26 cellular contexts compared by ENCODE assay signal in genomic region chr6:108941867-108942266, GRCh38.
DNase-seq lines count a peak whose midpoint lies in the region; ATAC-seq, FAIRE-seq and TF ChIP-seq lines count a peak whose summit lies in the region.
"Had no signal": no experiment of that assay in that cellular context is flagged by ENCODE, and none has a peak within 500 bp of the region (broad histone marks: within the 10 kb centered on the region; RNA-seq: fewer than 3 reads in every experiment).

No MANE protein-coding gene starts in this region.

- no peak for TF ChIP-seq POLR2A in spleen (IDR thresholded peaks at IDR 0.05)

- no peak overlapping the region for H3K27ac Mint-ChIP-seq in activated naive CD4-positive, alpha-beta T cell treated with anti-CD3 and anti-CD28 coated beads, Interleukin-2, amount 50 U/mL, for 24 hours

- H3K9me3 ChIP-seq in keratinocyte (ENCODE audit: control insufficient read depth, low read depth, low read length), result no peaks in the 10 kb centered on the region
- no peaks in the 10 kb centered on the region for H3K9me3 ChIP-seq in spleen
- H3K9me3 ChIP-seq: tibial nerve had no signal

- H3K27ac ChIP-seq in keratinocyte (ENCODE audit: control insufficient read depth, insufficient read depth, low read length) (no peak overlapping the region), spleen (peak overlapping the region in 6 of 8 donors; percentile 20 to 85 (median 75))
- H3K27ac ChIP-seq: brain microvascular endothelial cell, SK-N-MC, tibial nerve had no signal

- intact Hi-C loops in spleen (cut with DNase I; ENCODE audit: low total_unique reads), result no loop called here

- DNase-seq in activated naive CD4-positive, alpha-beta T cell (lab: John Stamatoyannopoulos, UW), result no peak
- DNase-seq in LoVo (ENCODE audit: low spot score), result peak; percentile 40
- no peak for DNase-seq in keratinocyte (ENCODE audit: low read depth, low spot score)
- no peak for DNase-seq in spleen
- no peak for DNase-seq in H4 (ENCODE audit: low spot score)
- DNase-seq: activated CD4-positive, alpha-beta T cell treated with anti-CD3 and anti-CD28 coated beads, Interleukin-2, amount 50 U/mL, for 48 hours; activated CD8-positive, alpha-beta memory T cell treated with anti-CD3 and anti-CD28 coated beads, Interleukin-2, amount 50 U/mL, for 48 hours; activated effector memory CD4-positive, alpha-beta T cell treated with Interleukin-2 at 50 U/mL for 16 hours; brain microvascular endothelial cell; EL; left ventricle myocardium superior; NCI-H1092 treated with DMSO at 0.1 percent for 48 hours; NCI-H187 treated with DMSO at 0.1 percent for 48 hours; NCI-H2227 treated with DMSO at 0.1 percent for 48 hours; NCI-H774; stimulated activated CD8-positive, alpha-beta memory T cell treated with anti-CD3 and anti-CD28 coated beads, Interleukin-4, amount 100 ng/mL, for 48 hours; T-helper 9 cell had no signal

- H3K4me1 Mint-ChIP-seq in activated naive CD4-positive, alpha-beta T cell treated with anti-CD3 and anti-CD28 coated beads, Interleukin-2, amount 50 U/mL, for 24 hours, result peaks cover 58% of the 10 kb centered on the region
- H3K4me1 Mint-ChIP-seq: neural crest cell had no signal

- H3K4me1 ChIP-seq in keratinocyte (ENCODE audit: control insufficient read depth, extremely low read depth, insufficient read depth, low read length), result peaks cover 45% of the 10 kb centered on the region
- peaks cover 29 to 58% (median 50%) of the 10 kb centered on the region in 6 donors for H3K4me1 ChIP-seq in spleen

- H3K36me3 Mint-ChIP-seq in activated naive CD4-positive, alpha-beta T cell treated with anti-CD3 and anti-CD28 coated beads, Interleukin-2, amount 50 U/mL, for 24 hours, result peaks cover 5% of the 10 kb centered on the region

- H2AFZ ChIP-seq in keratinocyte (ENCODE audit: control insufficient read depth, low read length), result peak overlapping the region; percentile 17

- H3K4me3 ChIP-seq in keratinocyte (ENCODE audit: control insufficient read depth in 2 of 3, extremely low read depth in 1 of 3, insufficient read depth in 2 of 3, low read depth in 1 of 3, low read length in 3 of 3) (no peak overlapping the region), spleen (no peak overlapping the region)
- H3K4me3 ChIP-seq: SK-N-MC, tibial nerve had no signal

- H3K79me2 ChIP-seq in keratinocyte (ENCODE audit: control insufficient read depth, insufficient read depth, low read length), result no peaks in the 10 kb centered on the region

- no peak for FAIRE-seq in keratinocyte (lab: Jason Lieb, UNC)
- FAIRE-seq: A204.1, GM12892 had no signal

- H3K4me3 Mint-ChIP-seq in activated naive CD4-positive, alpha-beta T cell treated with anti-CD3 and anti-CD28 coated beads, Interleukin-2, amount 50 U/mL, for 24 hours, result peak overlapping the region; percentile 4
- H3K4me3 Mint-ChIP-seq: neural crest cell had no signal

- peaks cover 5% of the 10 kb centered on the region for H3K9me3 Mint-ChIP-seq in activated naive CD4-positive, alpha-beta T cell treated with anti-CD3 and anti-CD28 coated beads, Interleukin-2, amount 50 U/mL, for 24 hours

- TF ChIP-seq CTCF in keratinocyte (optimal IDR thresholded peaks at IDR 0.05 in 1 of 3, IDR thresholded peaks at IDR 0.05 in 1 of 3, conservative IDR thresholded peaks at IDR 0.05 in 1 of 3; ENCODE audit: extremely low read depth in 1 of 3, insufficient read depth in 2 of 3, low read length in 3 of 3) (no peak), spleen (IDR thresholded peaks at IDR 0.05 in 8 of 11, conservative IDR thresholded peaks at IDR 0.05 in 3 of 11) (no peak)

- no peaks in the 10 kb centered on the region for H4K20me1 ChIP-seq in keratinocyte (ENCODE audit: control insufficient read depth, extremely low read depth, insufficient read depth, low read length)

- ATAC-seq in HG03097 (IDR thresholded peaks at IDR 0.05; ENCODE audit: low FRiP score, unreplicated experiment) (no peak), GM18909 (IDR thresholded peaks at IDR 0.05; ENCODE audit: poor library complexity, unreplicated experiment) (no peak)
- ATAC-seq: HCT116, left ventricle myocardium superior had no signal

- H3K27me3 Mint-ChIP-seq in activated naive CD4-positive, alpha-beta T cell treated with anti-CD3 and anti-CD28 coated beads, Interleukin-2, amount 50 U/mL, for 24 hours, result no peaks in the 10 kb centered on the region

- H3K27me3 ChIP-seq in keratinocyte (ENCODE audit: control insufficient read depth, extremely low read depth, insufficient read depth, low read length) (no peaks in the 10 kb centered on the region), spleen (replicated peaks in 1 of 7) (no peaks in the 10 kb centered on the region)
- H3K27me3 ChIP-seq: brain microvascular endothelial cell, tibial nerve had no signal

- H3K9ac ChIP-seq in keratinocyte (ENCODE audit: control insufficient read depth, extremely low read depth, insufficient read depth, low read length), result no peak overlapping the region

- dilution Hi-C loops in keratinocyte (cut with MboI; ENCODE audit: extremely low pct_ligation_motif_present, low sequenced_read_pairs), result no loop called here

- H3K4me2 ChIP-seq in keratinocyte (ENCODE audit: control insufficient read depth, extremely low read depth, insufficient read depth, low read depth, low read length), result no peak overlapping the region

- 53 to 74% (median 65%) methylated on average over 3 of the region's 3 CpGs for WGBS in spleen, 5 donors

- H3K36me3 ChIP-seq in keratinocyte (ENCODE audit: control insufficient read depth in 2 of 2, extremely low read depth in 1 of 2, insufficient read depth in 2 of 2, low read length in 2 of 2), result no peaks in the 10 kb centered on the region
- no peaks in the 10 kb centered on the region for H3K36me3 ChIP-seq in spleen
- H3K36me3 ChIP-seq: brain microvascular endothelial cell, tibial nerve had no signal

- H3K9me1 ChIP-seq in keratinocyte (ENCODE audit: control insufficient read depth, extremely low read depth, insufficient read depth, low read length), result no peaks in the 10 kb centered on the region
